Comparison of ENCODE assay signal across 1 cellular context in genomic region chr6:122471107-122472021, GRCh38.
A peak's percentile ranks its signal among the peaks of the same experiment; 100 is the strongest.
TF ChIP-seq lines count a peak whose summit lies in the region.

Gene SERINC1 (minus strand): TSS chr6:122471807. CDS start chr6:122471737, 70 bp downstream.

TF ChIP-seq in HepG2, 621 proteins besides CTCF, POLR2A, EP300 and RAD21 (continued from another document and continues in another):
- no peak for TF ChIP-seq CERS6 (CRISPR knock-in tag; IDR thresholded peaks at IDR 0.05)
- peak; percentile 71 for TF ChIP-seq SIX4 (CRISPR knock-in tag; IDR thresholded peaks at IDR 0.05)
- TF ChIP-seq RBAK (CRISPR knock-in tag; IDR thresholded peaks at IDR 0.05), result no peak
- peak; percentile 95 for TF ChIP-seq SAP130 (CRISPR knock-in tag; IDR thresholded peaks at IDR 0.05; ENCODE audit: low read depth)
- no peak for TF ChIP-seq HNF4A (CRISPR knock-in tag; IDR thresholded peaks at IDR 0.05)
- no peak for TF ChIP-seq LCORL (IDR thresholded peaks at IDR 0.05)
- TF ChIP-seq LCORL (CRISPR knock-in tag; IDR thresholded peaks at IDR 0.05), result peak; percentile 44; the same call in 1 of the 2 replicates
- 0 out of 2 replicates have a peak, but pooled peaks have one; percentile 36 for TF ChIP-seq NAIF1 (CRISPR knock-in tag; IDR thresholded peaks at IDR 0.05; ENCODE audit: borderline replicate concordance)
- TF ChIP-seq NCOA1 (CRISPR knock-in tag; IDR thresholded peaks at IDR 0.05), result 0 out of 2 replicates have a peak, but pooled peaks have one; percentile 86
- TF ChIP-seq ZNF780A (CRISPR knock-in tag; IDR thresholded peaks at IDR 0.05), result no peak
- peak; percentile 99 for TF ChIP-seq POLR2AphosphoS5 (IDR thresholded peaks at IDR 0.05; ENCODE audit: low read depth, low read length)
- TF ChIP-seq, protein P1, sequence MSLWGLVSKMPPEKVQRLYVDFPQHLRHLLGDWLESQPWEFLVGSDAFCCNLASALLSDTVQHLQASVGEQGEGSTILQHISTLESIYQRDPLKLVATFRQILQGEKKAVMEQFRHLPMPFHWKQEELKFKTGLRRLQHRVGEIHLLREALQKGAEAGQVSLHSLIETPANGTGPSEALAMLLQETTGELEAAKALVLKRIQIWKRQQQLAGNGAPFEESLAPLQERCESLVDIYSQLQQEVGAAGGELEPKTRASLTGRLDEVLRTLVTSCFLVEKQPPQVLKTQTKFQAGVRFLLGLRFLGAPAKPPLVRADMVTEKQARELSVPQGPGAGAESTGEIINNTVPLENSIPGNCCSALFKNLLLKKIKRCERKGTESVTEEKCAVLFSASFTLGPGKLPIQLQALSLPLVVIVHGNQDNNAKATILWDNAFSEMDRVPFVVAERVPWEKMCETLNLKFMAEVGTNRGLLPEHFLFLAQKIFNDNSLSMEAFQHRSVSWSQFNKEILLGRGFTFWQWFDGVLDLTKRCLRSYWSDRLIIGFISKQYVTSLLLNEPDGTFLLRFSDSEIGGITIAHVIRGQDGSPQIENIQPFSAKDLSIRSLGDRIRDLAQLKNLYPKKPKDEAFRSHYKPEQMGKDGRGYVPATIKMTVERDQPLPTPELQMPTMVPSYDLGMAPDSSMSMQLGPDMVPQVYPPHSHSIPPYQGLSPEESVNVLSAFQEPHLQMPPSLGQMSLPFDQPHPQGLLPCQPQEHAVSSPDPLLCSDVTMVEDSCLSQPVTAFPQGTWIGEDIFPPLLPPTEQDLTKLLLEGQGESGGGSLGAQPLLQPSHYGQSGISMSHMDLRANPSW (CRISPR knock-in tag; IDR thresholded peaks at IDR 0.05; ENCODE audit: borderline replicate concordance), result peak; percentile 68; the same call in 1 of the 2 replicates
- TF ChIP-seq, protein P2, sequence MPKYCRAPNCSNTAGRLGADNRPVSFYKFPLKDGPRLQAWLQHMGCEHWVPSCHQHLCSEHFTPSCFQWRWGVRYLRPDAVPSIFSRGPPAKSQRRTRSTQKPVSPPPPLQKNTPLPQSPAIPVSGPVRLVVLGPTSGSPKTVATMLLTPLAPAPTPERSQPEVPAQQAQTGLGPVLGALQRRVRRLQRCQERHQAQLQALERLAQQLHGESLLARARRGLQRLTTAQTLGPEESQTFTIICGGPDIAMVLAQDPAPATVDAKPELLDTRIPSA (CRISPR knock-in tag; IDR thresholded peaks at IDR 0.05; ENCODE audit: borderline replicate concordance), result no peak; the same call in 1 of the 2 replicates
- no peak; the same call in none of the 2 replicates for TF ChIP-seq PITX1 (CRISPR knock-in tag; IDR thresholded peaks at IDR 0.05)
- TF ChIP-seq, protein P3, sequence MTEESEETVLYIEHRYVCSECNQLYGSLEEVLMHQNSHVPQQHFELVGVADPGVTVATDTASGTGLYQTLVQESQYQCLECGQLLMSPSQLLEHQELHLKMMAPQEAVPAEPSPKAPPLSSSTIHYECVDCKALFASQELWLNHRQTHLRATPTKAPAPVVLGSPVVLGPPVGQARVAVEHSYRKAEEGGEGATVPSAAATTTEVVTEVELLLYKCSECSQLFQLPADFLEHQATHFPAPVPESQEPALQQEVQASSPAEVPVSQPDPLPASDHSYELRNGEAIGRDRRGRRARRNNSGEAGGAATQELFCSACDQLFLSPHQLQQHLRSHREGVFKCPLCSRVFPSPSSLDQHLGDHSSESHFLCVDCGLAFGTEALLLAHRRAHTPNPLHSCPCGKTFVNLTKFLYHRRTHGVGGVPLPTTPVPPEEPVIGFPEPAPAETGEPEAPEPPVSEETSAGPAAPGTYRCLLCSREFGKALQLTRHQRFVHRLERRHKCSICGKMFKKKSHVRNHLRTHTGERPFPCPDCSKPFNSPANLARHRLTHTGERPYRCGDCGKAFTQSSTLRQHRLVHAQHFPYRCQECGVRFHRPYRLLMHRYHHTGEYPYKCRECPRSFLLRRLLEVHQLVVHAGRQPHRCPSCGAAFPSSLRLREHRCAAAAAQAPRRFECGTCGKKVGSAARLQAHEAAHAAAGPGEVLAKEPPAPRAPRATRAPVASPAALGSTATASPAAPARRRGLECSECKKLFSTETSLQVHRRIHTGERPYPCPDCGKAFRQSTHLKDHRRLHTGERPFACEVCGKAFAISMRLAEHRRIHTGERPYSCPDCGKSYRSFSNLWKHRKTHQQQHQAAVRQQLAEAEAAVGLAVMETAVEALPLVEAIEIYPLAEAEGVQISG (CRISPR knock-in tag; IDR thresholded peaks at IDR 0.05), result peak; percentile 85
- 0 out of 2 replicates have a peak, but pooled peaks have one; percentile 17 for TF ChIP-seq ESRRA (CRISPR knock-in tag; IDR thresholded peaks at IDR 0.05; ENCODE audit: low read depth)
- TF ChIP-seq, protein P4, sequence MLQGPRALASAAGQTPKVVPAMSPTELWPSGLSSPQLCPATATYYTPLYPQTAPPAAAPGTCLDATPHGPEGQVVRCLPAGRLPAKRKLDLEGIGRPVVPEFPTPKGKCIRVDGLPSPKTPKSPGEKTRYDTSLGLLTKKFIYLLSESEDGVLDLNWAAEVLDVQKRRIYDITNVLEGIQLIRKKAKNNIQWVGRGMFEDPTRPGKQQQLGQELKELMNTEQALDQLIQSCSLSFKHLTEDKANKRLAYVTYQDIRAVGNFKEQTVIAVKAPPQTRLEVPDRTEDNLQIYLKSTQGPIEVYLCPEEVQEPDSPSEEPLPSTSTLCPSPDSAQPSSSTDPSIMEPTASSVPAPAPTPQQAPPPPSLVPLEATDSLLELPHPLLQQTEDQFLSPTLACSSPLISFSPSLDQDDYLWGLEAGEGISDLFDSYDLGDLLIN (CRISPR knock-in tag; IDR thresholded peaks at IDR 0.05; ENCODE audit: borderline replicate concordance), result peak; percentile 80; the same call in 1 of the 2 replicates
- TF ChIP-seq SMYD3 (CRISPR knock-in tag; IDR thresholded peaks at IDR 0.05), result no peak; the same call in 1 of the 2 replicates
- TF ChIP-seq, protein P5, sequence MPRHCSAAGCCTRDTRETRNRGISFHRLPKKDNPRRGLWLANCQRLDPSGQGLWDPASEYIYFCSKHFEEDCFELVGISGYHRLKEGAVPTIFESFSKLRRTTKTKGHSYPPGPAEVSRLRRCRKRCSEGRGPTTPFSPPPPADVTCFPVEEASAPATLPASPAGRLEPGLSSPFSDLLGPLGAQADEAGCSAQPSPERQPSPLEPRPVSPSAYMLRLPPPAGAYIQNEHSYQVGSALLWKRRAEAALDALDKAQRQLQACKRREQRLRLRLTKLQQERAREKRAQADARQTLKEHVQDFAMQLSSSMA (CRISPR knock-in tag; IDR thresholded peaks at IDR 0.05), result 0 out of 2 replicates have a peak, but pooled peaks have one; percentile 68
- TF ChIP-seq SALL2 (CRISPR knock-in tag; IDR thresholded peaks at IDR 0.05), result peak; percentile 66; the same call in 1 of the 2 replicates
- peak; percentile 87 for TF ChIP-seq GABPA (IDR thresholded peaks at IDR 0.05; ENCODE audit: low read depth, low read length)
- TF ChIP-seq GABPA (CRISPR knock-in tag; IDR thresholded peaks at IDR 0.05; ENCODE audit: low read depth), result peak; percentile 99
- TF ChIP-seq REL (CRISPR knock-in tag; conservative IDR thresholded peaks at IDR 0.05), result 0 out of 2 replicates have a peak, but pooled peaks have one; percentile 15
- no peak for TF ChIP-seq TFAP4 (IDR thresholded peaks at IDR 0.05; ENCODE audit: borderline replicate concordance, low read depth)
- TF ChIP-seq TRAFD1 (CRISPR knock-in tag; IDR thresholded peaks at IDR 0.05; ENCODE audit: borderline replicate concordance), result peak; percentile 77; the same call in 1 of the 2 replicates
- TF ChIP-seq IRF2 (CRISPR knock-in tag; IDR thresholded peaks at IDR 0.05), result peak; percentile 39; the same call in 1 of the 2 replicates
- TF ChIP-seq ZNF335 (CRISPR knock-in tag; IDR thresholded peaks at IDR 0.05), result peak; percentile 83; the same call in 1 of the 2 replicates
- no peak for TF ChIP-seq SRSF4 (IDR thresholded peaks at IDR 0.05; ENCODE audit: low read depth, low read length, poor library complexity, severe bottlenecking)
- no peak for TF ChIP-seq KDM3A (CRISPR knock-in tag; IDR thresholded peaks at IDR 0.05; ENCODE audit: low read depth)
- TF ChIP-seq, protein P6, sequence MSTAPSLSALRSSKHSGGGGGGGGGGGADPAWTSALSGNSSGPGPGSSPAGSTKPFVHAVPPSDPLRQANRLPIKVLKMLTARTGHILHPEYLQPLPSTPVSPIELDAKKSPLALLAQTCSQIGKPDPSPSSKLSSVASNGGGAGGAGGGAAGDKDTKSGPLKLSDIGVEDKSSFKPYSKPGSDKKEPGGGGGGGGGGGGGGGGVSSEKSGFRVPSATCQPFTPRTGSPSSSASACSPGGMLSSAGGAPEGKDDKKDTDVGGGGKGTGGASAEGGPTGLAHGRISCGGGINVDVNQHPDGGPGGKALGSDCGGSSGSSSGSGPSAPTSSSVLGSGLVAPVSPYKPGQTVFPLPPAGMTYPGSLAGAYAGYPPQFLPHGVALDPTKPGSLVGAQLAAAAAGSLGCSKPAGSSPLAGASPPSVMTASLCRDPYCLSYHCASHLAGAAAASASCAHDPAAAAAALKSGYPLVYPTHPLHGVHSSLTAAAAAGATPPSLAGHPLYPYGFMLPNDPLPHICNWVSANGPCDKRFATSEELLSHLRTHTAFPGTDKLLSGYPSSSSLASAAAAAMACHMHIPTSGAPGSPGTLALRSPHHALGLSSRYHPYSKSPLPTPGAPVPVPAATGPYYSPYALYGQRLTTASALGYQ (CRISPR knock-in tag; IDR thresholded peaks at IDR 0.05), result peak; percentile 68
- TF ChIP-seq BATF2 (CRISPR knock-in tag; IDR thresholded peaks at IDR 0.05), result no peak
- TF ChIP-seq ZBTB14 (CRISPR knock-in tag; IDR thresholded peaks at IDR 0.05), result no peak; the same call in 1 of the 2 replicates
- TF ChIP-seq ZNF660 (CRISPR knock-in tag; IDR thresholded peaks at IDR 0.05; ENCODE audit: borderline replicate concordance, low read depth), result no peak
- TF ChIP-seq ZSCAN12 (CRISPR knock-in tag; IDR thresholded peaks at IDR 0.05), result no peak
- TF ChIP-seq MTA3 (CRISPR knock-in tag; IDR thresholded peaks at IDR 0.05), result no peak
- TF ChIP-seq ELK4 (CRISPR knock-in tag; IDR thresholded peaks at IDR 0.05; ENCODE audit: borderline replicate concordance), result no peak
- no peak; the same call in none of the 2 replicates for TF ChIP-seq HDAC1 (CRISPR knock-in tag; IDR thresholded peaks at IDR 0.05)
- TF ChIP-seq HIVEP1 (CRISPR knock-in tag; IDR thresholded peaks at IDR 0.05), result peak; percentile 73
- TF ChIP-seq ZBTB46 (CRISPR knock-in tag; IDR thresholded peaks at IDR 0.05; ENCODE audit: borderline replicate concordance), result no peak
- peak; percentile 75; the same call in 1 of the 2 replicates for TF ChIP-seq ZNF598 (CRISPR knock-in tag; IDR thresholded peaks at IDR 0.05; ENCODE audit: borderline replicate concordance)
- TF ChIP-seq EZH2 (conservative IDR thresholded peaks at IDR 0.05; ENCODE audit: low read depth, low read length), result no peak
- no peak for TF ChIP-seq ZNF607 (CRISPR knock-in tag; IDR thresholded peaks at IDR 0.05; ENCODE audit: borderline replicate concordance)
